In the genomic region with DNA sequence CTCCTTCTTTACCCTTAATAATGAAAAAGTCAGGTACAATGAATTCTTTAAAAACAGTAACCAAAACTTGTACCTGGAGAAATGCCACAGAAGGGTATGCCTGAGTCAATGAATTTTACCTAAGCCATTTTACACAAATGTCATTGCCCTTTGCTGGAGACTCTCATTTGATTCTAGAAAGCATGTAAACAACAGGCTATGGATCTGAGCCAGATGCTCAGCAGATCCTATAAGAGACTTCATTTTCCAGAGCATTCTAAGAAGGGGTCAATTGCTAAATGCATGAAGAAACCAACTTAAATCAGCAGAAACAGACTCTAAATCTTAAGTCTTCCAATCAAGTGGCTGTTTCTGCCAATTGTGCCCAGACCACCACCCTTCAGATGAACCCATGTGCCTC, we compare ENCODE assay signal across 1 cellular context.
TF ChIP-seq lines count a peak whose summit lies in the region.

No MANE protein-coding gene starts in this region.

TF ChIP-seq in HCT116, 20 proteins besides CTCF, POLR2A, EP300 and RAD21:
- TF ChIP-seq EZH2phosphoT487 (IDR thresholded peaks at IDR 0.05; ENCODE audit: borderline replicate concordance) (no peak), EZH2 (IDR thresholded peaks at IDR 0.05) (no peak), ELF1 (IDR thresholded peaks at IDR 0.05; ENCODE audit: borderline replicate concordance, low read depth) (no peak), SRF (IDR thresholded peaks at IDR 0.05; ENCODE audit: low read depth) (no peak), TCF7L2 (IDR thresholded peaks at IDR 0.05; ENCODE audit: borderline replicate concordance, extremely low read depth, insufficient read depth, insufficient read length) (no peak), ZNF274 (IDR thresholded peaks at IDR 0.05; ENCODE audit: low read depth, low read length) (no peak), EGR1 (IDR thresholded peaks at IDR 0.05; ENCODE audit: low read depth) (no peak), SIN3A (IDR thresholded peaks at IDR 0.05; ENCODE audit: low read depth) (no peak), JUND (IDR thresholded peaks at IDR 0.05) (no peak), CEBPB (IDR thresholded peaks at IDR 0.05; ENCODE audit: low read depth) (no peak), POLR2AphosphoS5 (IDR thresholded peaks at IDR 0.05; ENCODE audit: low read depth, low read length) (no peak), FOSL1 (IDR thresholded peaks at IDR 0.05; ENCODE audit: low read depth) (no peak)
- TF ChIP-seq, protein P1, sequence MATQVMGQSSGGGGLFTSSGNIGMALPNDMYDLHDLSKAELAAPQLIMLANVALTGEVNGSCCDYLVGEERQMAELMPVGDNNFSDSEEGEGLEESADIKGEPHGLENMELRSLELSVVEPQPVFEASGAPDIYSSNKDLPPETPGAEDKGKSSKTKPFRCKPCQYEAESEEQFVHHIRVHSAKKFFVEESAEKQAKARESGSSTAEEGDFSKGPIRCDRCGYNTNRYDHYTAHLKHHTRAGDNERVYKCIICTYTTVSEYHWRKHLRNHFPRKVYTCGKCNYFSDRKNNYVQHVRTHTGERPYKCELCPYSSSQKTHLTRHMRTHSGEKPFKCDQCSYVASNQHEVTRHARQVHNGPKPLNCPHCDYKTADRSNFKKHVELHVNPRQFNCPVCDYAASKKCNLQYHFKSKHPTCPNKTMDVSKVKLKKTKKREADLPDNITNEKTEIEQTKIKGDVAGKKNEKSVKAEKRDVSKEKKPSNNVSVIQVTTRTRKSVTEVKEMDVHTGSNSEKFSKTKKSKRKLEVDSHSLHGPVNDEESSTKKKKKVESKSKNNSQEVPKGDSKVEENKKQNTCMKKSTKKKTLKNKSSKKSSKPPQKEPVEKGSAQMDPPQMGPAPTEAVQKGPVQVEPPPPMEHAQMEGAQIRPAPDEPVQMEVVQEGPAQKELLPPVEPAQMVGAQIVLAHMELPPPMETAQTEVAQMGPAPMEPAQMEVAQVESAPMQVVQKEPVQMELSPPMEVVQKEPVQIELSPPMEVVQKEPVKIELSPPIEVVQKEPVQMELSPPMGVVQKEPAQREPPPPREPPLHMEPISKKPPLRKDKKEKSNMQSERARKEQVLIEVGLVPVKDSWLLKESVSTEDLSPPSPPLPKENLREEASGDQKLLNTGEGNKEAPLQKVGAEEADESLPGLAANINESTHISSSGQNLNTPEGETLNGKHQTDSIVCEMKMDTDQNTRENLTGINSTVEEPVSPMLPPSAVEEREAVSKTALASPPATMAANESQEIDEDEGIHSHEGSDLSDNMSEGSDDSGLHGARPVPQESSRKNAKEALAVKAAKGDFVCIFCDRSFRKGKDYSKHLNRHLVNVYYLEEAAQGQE (IDR thresholded peaks at IDR 0.05; ENCODE audit: low read depth), result no peak
- TF ChIP-seq, protein P2, sequence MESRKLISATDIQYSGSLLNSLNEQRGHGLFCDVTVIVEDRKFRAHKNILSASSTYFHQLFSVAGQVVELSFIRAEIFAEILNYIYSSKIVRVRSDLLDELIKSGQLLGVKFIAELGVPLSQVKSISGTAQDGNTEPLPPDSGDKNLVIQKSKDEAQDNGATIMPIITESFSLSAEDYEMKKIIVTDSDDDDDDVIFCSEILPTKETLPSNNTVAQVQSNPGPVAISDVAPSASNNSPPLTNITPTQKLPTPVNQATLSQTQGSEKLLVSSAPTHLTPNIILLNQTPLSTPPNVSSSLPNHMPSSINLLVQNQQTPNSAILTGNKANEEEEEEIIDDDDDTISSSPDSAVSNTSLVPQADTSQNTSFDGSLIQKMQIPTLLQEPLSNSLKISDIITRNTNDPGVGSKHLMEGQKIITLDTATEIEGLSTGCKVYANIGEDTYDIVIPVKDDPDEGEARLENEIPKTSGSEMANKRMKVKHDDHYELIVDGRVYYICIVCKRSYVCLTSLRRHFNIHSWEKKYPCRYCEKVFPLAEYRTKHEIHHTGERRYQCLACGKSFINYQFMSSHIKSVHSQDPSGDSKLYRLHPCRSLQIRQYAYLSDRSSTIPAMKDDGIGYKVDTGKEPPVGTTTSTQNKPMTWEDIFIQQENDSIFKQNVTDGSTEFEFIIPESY (IDR thresholded peaks at IDR 0.05; ENCODE audit: extremely low read depth, insufficient replicate concordance, low read length), result no peak
TF ChIP-seq in HCT116: peak in this region for 0.
